ENCODE assay signal across 22 cellular contexts in the genomic region with DNA sequence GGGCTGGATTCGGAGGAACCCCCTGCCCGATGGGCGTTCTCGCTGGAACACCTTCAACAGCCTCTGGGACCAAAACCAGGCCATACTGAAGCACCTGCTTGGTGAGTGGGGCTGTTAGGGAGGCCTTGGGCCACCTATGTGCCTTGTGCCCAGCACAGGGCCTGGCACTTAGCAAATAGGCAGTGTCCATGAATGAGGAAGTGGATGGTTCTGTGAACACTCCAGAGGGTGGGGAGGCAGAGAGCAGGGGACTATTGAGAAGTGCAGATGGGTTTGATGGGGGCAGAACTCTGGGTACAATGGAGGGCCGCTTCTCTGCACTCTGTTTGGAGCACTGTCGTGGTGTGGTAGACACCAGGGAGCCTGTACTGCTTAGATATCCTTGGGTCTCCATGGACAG. TPM values are rescaled to one million over a fixed set of nuclear protein-coding genes. Genes with fewer than 3 reads are reported as not detected.
"Had no signal": no experiment of that assay in that cellular context is flagged by ENCODE, and none has a peak within 500 bp of the region (broad histone marks: within the 10 kb centered on the region; RNA-seq: fewer than 3 reads in every experiment).

No MANE protein-coding gene starts in this region.

- H3K36me3 ChIP-seq: heart left ventricle, neutrophil had no signal

- H3K9me3 ChIP-seq: heart left ventricle, neutrophil had no signal

- DNase-seq: dorsolateral prefrontal cortex; effector CD8-positive, alpha-beta T cell; foreskin melanocyte; heart left ventricle; hippocampal formation; left colon; left ventricle myocardium superior; mesenchymal stem cell; midbrain; small intestine; stimulated activated CD4-positive, alpha-beta T cell treated with anti-CD3 and anti-CD28 coated beads, Interleukin-12 subunit alpha, Interleukin-12 subunit beta, amount 100 ng/mL, for 4 hours; stimulated activated naive CD4-positive, alpha-beta T cell treated with Interleukin-2 at 50 U/mL for 16 hours; trophoblast cell had no signal

- H3K27ac ChIP-seq: coronary artery, heart left ventricle, neutrophil had no signal

- FAIRE-seq: small intestine had no signal

- ATAC-seq: heart left ventricle, left colon, left ventricle myocardium superior had no signal

- H3K4me3 ChIP-seq: coronary artery, heart left ventricle, lung had no signal

RNA-seq across cellular contexts. Expression of a gene that starts 1.5 kb away (rescaled TPM):
- total RNA-seq: kidney epithelial cell, left ventricle myocardium superior, osteocyte, pulmonary artery endothelial cell, urinary bladder had no signal
- polyA plus RNA-seq: esophagus, heart left ventricle, lung, thymus had no signal

RNA-seq across cellular contexts. Expression of a gene that starts 16.0 kb away (rescaled TPM):
- total RNA-seq: left ventricle myocardium superior, pulmonary artery endothelial cell had no signal
